Comparison of ENCODE assay signal across 12 cellular contexts in genomic region chr12:57126561-57126960, GRCh38. TPM values are rescaled to one million over a fixed set of nuclear protein-coding genes. Genes with fewer than 3 reads are reported as not detected.
DNase-seq lines count a peak whose midpoint lies in the region; ATAC-seq, FAIRE-seq and TF ChIP-seq lines count a peak whose summit lies in the region.
"Had no signal": no experiment of that assay in that cellular context is flagged by ENCODE, and none has a peak within 500 bp of the region (broad histone marks: within the 10 kb centered on the region; RNA-seq: fewer than 3 reads in every experiment).

No MANE protein-coding gene starts in this region.

- peak overlapping the region; percentile 91 for H3K4me3 ChIP-seq in left ventricle myocardium inferior
- H3K4me3 ChIP-seq in bronchial epithelial cell (ENCODE audit: low read depth, low read length) = no peak overlapping the region
- peak overlapping the region; percentile 74 to 87 for H3K4me3 ChIP-seq in muscle layer of duodenum (ENCODE audit: low read depth in 1 of 2, low read length in 2 of 2)
- no peak overlapping the region for H3K4me3 ChIP-seq in uterus

- H3K9me3 ChIP-seq in left ventricle myocardium inferior (replicated peaks) (no peaks in the 10 kb centered on the region), muscle layer of duodenum (ENCODE audit: control insufficient read depth in 1 of 2, low read length in 2 of 2) (no peaks in the 10 kb centered on the region), uterus (no peaks in the 10 kb centered on the region)

- H3K4me1 ChIP-seq in left ventricle myocardium inferior (peaks cover 42% of the 10 kb centered on the region), muscle layer of duodenum (ENCODE audit: control insufficient read depth in 1 of 2, insufficient read depth in 2 of 2, low read length in 2 of 2) (peaks cover 18 to 33% of the 10 kb centered on the region in 2 donors), uterus (peaks cover 0 to 6% of the 10 kb centered on the region in 2 donors)

- ATAC-seq in left ventricle myocardium superior (no peak), GM18505 (IDR thresholded peaks at IDR 0.05; ENCODE audit: unreplicated experiment) (no peak)

- H3K27me3 ChIP-seq in left ventricle myocardium inferior (ENCODE audit: low read depth) = no peaks in the 10 kb centered on the region
- H3K27me3 ChIP-seq in bronchial epithelial cell (ENCODE audit: control insufficient read depth, insufficient read depth, low read length) = no peaks in the 10 kb centered on the region
- no peaks in the 10 kb centered on the region for H3K27me3 ChIP-seq in muscle layer of duodenum (ENCODE audit: low read depth, low read length)
- no peaks in the 10 kb centered on the region for H3K27me3 ChIP-seq in uterus
- H3K27me3 ChIP-seq: brain microvascular endothelial cell had no signal

- H3K27ac ChIP-seq in left ventricle myocardium inferior (replicated peaks) = peak overlapping the region; percentile 99
- H3K27ac ChIP-seq in muscle layer of duodenum (ENCODE audit: low read length) = peak overlapping the region; percentile 90
- peak overlapping the region; percentile 99 to 100 for H3K27ac ChIP-seq in uterus
- H3K27ac ChIP-seq: brain microvascular endothelial cell had no signal

- TF ChIP-seq CTCF in left ventricle myocardium inferior (IDR thresholded peaks at IDR 0.05; ENCODE audit: borderline replicate concordance) = no peak
- no peak for TF ChIP-seq CTCF in bronchial epithelial cell (IDR thresholded peaks at IDR 0.05; ENCODE audit: insufficient read depth, low read length, severe bottlenecking)
- no peak for TF ChIP-seq CTCF in uterus (IDR thresholded peaks at IDR 0.05)

- no peaks in the 10 kb centered on the region for H3K36me3 ChIP-seq in left ventricle myocardium inferior
- H3K36me3 ChIP-seq in bronchial epithelial cell (ENCODE audit: control insufficient read depth, insufficient read depth, low read length) = no peaks in the 10 kb centered on the region
- peaks cover 0 to 4% of the 10 kb centered on the region in 2 donors for H3K36me3 ChIP-seq in muscle layer of duodenum (ENCODE audit: control insufficient read depth in 1 of 2, insufficient read depth in 2 of 2, low read length in 2 of 2)
- no peaks in the 10 kb centered on the region for H3K36me3 ChIP-seq in uterus
- H3K36me3 ChIP-seq: brain microvascular endothelial cell had no signal

- intact Hi-C loops in left ventricle myocardium inferior (cut with micrococcal nuclease) = no loop called here
- intact Hi-C loops in left ventricle myocardium superior (cut with micrococcal nuclease) = no loop called here
- intact Hi-C loops in uterus (cut with DNase I; ENCODE audit: low total_unique reads) = loop anchor here (5.0 kb wide), 1 partner anchor 51 kb away; no protein-coding TSS in a partner anchor

- no peak for FAIRE-seq in bronchial epithelial cell (lab: Jason Lieb, UNC)
- FAIRE-seq: urothelium cell line had no signal

- no peak for DNase-seq in left ventricle myocardium inferior
- no peak for DNase-seq in left ventricle myocardium superior
- DNase-seq in bronchial epithelial cell (ENCODE audit: low read depth) = peak; percentile 13
- DNase-seq in uterus = peak in 1 of 2 donors; percentile 18
- no peak for DNase-seq in activated gamma-delta T cell (lab: John Stamatoyannopoulos, UW)
- no peak for DNase-seq in RKO (ENCODE audit: low spot score)
- DNase-seq: brain microvascular endothelial cell, DMS79, NCI-H446 had no signal

- TF ChIP-seq POLR2A in uterus (IDR thresholded peaks at IDR 0.05) = no peak
- TF ChIP-seq POLR2A in GM18505 (IDR thresholded peaks at IDR 0.05; ENCODE audit: borderline replicate concordance, extremely low read depth, insufficient read depth, insufficient read length) = no peak

RNA-seq across cellular contexts. Expression of gene LRP1, which starts 1.7 kb away (rescaled TPM):
- 61.0 TPM for total RNA-seq in left ventricle myocardium inferior
- 108 TPM for total RNA-seq in left ventricle myocardium superior
- total RNA-seq in bronchial epithelial cell = 24.5 and 44.2 TPM in 2 replicates
- total RNA-seq in uterus = 100 to 1,000 TPM; 164 to 507 (median 318) TPM

RNA-seq across cellular contexts. Expression of gene STAT6, which starts 15.4 kb away (rescaled TPM):
- total RNA-seq in left ventricle myocardium inferior (46.2 TPM), left ventricle myocardium superior (46.1 TPM), bronchial epithelial cell (30.8 and 77.7 TPM in 2 replicates), uterus (100 to 1,000 TPM in 2 of 4 donors, 10 to 100 TPM in 2; 62.5 to 242 (median 94.3) TPM)

RNA-seq across cellular contexts. Expression of gene LRP1-AS, which starts 20.9 kb away (rescaled TPM):
- total RNA-seq in left ventricle myocardium inferior (not detected), left ventricle myocardium superior (not detected), bronchial epithelial cell (not detected in 2 replicates), uterus (not detected)

RNA-seq across cellular contexts. Expression of gene NAB2, which starts 37.6 kb away (rescaled TPM):
- 10.1 TPM for total RNA-seq in left ventricle myocardium inferior
- 10.9 TPM for total RNA-seq in left ventricle myocardium superior
- total RNA-seq in bronchial epithelial cell = 33.0 and 40.5 TPM in 2 replicates
- total RNA-seq in uterus = 10 to 100 TPM in 3 of 4 donors, 1 to 10 TPM in 1; 9.1 to 85.8 (median 33.9) TPM

RNA-seq across cellular contexts. Expression of gene NEMP1, which starts 48.0 kb away (rescaled TPM):
- total RNA-seq in left ventricle myocardium inferior (3.3 TPM), left ventricle myocardium superior (3.7 TPM), bronchial epithelial cell (4.2 and 5.2 TPM in 2 replicates), uterus (10 to 100 TPM in 2 of 4 donors, 1 to 10 TPM in 2; 1.5 to 18.0 (median 9.9) TPM)

Comparison
In these comparisons a context has a peak if more than half of its experiments do, and no peak if none do; other contexts are left out.
1. H3K4me3 ChIP-seq: peak in left ventricle myocardium inferior (single experiment) and muscle layer of duodenum (2 of 2); none in bronchial epithelial cell (single experiment) and uterus (0 of 2).
2. Peak in every context shown above with its lines, with median percentiles within 50 percentile points of each other: H3K27ac ChIP-seq.